11 cellular contexts compared by ENCODE assay signal in the genomic region with DNA sequence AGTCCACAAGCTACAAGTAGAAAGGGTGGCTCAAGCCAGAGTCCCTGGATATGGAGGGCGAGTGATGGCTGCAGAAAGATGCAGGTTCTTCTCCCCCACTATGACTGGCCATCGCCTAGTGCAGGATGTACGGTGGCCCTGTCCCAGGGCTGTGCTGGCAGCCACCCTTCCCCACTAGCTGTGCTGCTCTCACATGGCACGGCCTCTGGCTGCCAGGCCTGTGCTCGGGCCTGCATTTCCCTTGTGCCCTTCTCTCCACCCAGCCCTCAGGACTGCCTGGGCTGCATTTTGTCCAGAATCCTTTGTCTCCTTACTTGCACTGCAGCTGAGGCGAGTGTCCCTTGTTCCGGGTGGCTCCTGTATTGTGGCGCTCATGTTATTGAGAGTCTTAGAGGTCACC. TPM values are rescaled to one million over a fixed set of nuclear protein-coding genes. Genes with fewer than 3 reads are reported as not detected.
A peak's percentile ranks its signal among the peaks of the same experiment; 100 is the strongest.
DNase-seq lines count a peak whose midpoint lies in the region; ATAC-seq, FAIRE-seq and TF ChIP-seq lines count a peak whose summit lies in the region.
"Had no signal": no experiment of that assay in that cellular context is flagged by ENCODE, and none has a peak within 500 bp of the region (broad histone marks: within the 10 kb centered on the region; RNA-seq: fewer than 3 reads in every experiment).

No MANE protein-coding gene starts in this region.

- peak; percentile 12 for DNase-seq in GM10266 (ENCODE audit: extremely low spot score)
- no peak for DNase-seq in ascending aorta (ENCODE audit: low spot score in 2 of 2)
- DNase-seq in left lobe of liver (ENCODE audit: low spot score): no peak
- DNase-seq in thoracic aorta (ENCODE audit: low spot score): no peak
- no peak for DNase-seq in cerebellum (ENCODE audit: low spot score)
- DNase-seq in GM12891 (ENCODE audit: insufficient read length, low spot score): no peak
- DNase-seq: NCI-H187 treated with DMSO at 0.1 percent for 48 hours had no signal

- TF ChIP-seq POLR2A in GM12891 (IDR thresholded peaks at IDR 0.05; ENCODE audit: low read depth, low read length): no peak

- no peaks in the 10 kb centered on the region for H3K36me3 ChIP-seq in ascending aorta
- no peaks in the 10 kb centered on the region for H3K36me3 ChIP-seq in thoracic aorta
- H3K36me3 ChIP-seq: BLaER1 treated with 17β-estradiol and CSF1 and Interleukin-3, amounts not matched to agents 10 nM and 100 nM; HAP-1 had no signal

- H3K4me1 ChIP-seq in ascending aorta (peaks cover 0 to 19% of the 10 kb centered on the region in 2 donors), thoracic aorta (ENCODE audit: control insufficient read depth in 1 of 2, low read depth in 2 of 2) (peaks cover 5 to 31% of the 10 kb centered on the region in 2 donors)

- no peak for FAIRE-seq in GM12891 (lab: Jason Lieb, UNC)

- intact Hi-C loops in ascending aorta (cut with DNase I): loop anchor here (1.0 to 10.0 kb wide), 6 partner anchors 66 to 405 kb away; a partner anchor contains a TSS

- H3K4me3 ChIP-seq in ascending aorta (no peak overlapping the region), thoracic aorta (no peak overlapping the region)
- H3K4me3 ChIP-seq: BLaER1 treated with 17β-estradiol and CSF1 and Interleukin-3, amounts not matched to agents 10 nM and 100 nM; HAP-1 had no signal

- TF ChIP-seq CTCF in GM10266 (IDR thresholded peaks at IDR 0.05; ENCODE audit: control insufficient read depth, insufficient read depth, low read depth, missing control alignments) (no peak), ascending aorta (IDR thresholded peaks at IDR 0.05) (no peak), thoracic aorta (IDR thresholded peaks at IDR 0.05) (no peak)

- peak; percentile 7 for ATAC-seq in left lobe of liver
- ATAC-seq in thoracic aorta (ENCODE audit: insufficient number of reproducible peaks, low FRiP score, low read depth): no peak
- ATAC-seq in HG02938 (IDR thresholded peaks at IDR 0.05; ENCODE audit: unreplicated experiment): no peak

- peak overlapping the region; percentile 97 to 98 for H3K27ac ChIP-seq in ascending aorta
- peak overlapping the region; percentile 35 to 95 for H3K27ac ChIP-seq in thoracic aorta
- H3K27ac ChIP-seq: BLaER1 treated with 17β-estradiol and CSF1 and Interleukin-3, amounts not matched to agents 10 nM and 100 nM had no signal

- H3K27me3 ChIP-seq in ascending aorta (no peaks in the 10 kb centered on the region), thoracic aorta (replicated peaks; ENCODE audit: insufficient read depth) (no peaks in the 10 kb centered on the region)

- H3K9me3 ChIP-seq in ascending aorta (no peaks in the 10 kb centered on the region), thoracic aorta (no peaks in the 10 kb centered on the region)
- H3K9me3 ChIP-seq: BLaER1 treated with 17β-estradiol and CSF1 and Interleukin-3, amounts not matched to agents 10 nM and 100 nM; HAP-1 had no signal

TF ChIP-seq in GM12891, 5 proteins besides CTCF, POLR2A, EP300 and RAD21:
- TF ChIP-seq SPI1 (IDR thresholded peaks at IDR 0.05; ENCODE audit: low read depth, low read length) (no peak), POLR2AphosphoS5 (IDR thresholded peaks at IDR 0.05; ENCODE audit: low read depth, low read length) (no peak), POU2F2 (IDR thresholded peaks at IDR 0.05; ENCODE audit: low read depth, low read length) (no peak), TAF1 (IDR thresholded peaks at IDR 0.05; ENCODE audit: low read depth, low read length) (no peak)

RNA-seq across cellular contexts. Expression of a gene that starts 1.6 kb away (rescaled TPM):
- total RNA-seq in ascending aorta (191 TPM), left lobe of liver (10.0 TPM), thoracic aorta (100 to 1,000 TPM; 246 to 525 TPM), cerebellum (4.6 TPM)
- 0.14 TPM for polyA plus RNA-seq in GM12891 (2012; ENCODE audit: low read depth, missing spikeins)
- total RNA-seq: HT1080 had no signal

RNA-seq across cellular contexts. Expression of a gene that starts 59.2 kb away (rescaled TPM):
- total RNA-seq in ascending aorta (8.5 TPM), left lobe of liver (0.13 TPM), thoracic aorta (1 to 10 TPM; 1.6 to 7.1 TPM), cerebellum (2.2 TPM)
- 0.24 TPM for polyA plus RNA-seq in GM12891 (2012; ENCODE audit: low read depth, missing spikeins)

Comparison
In these comparisons a context has a peak if more than half of its experiments do, and no peak if none do; other contexts are left out.
1. RNA of a gene that starts 1.6 kb away (total RNA-seq): 246 to 525 TPM in thoracic aorta and 191 TPM in ascending aorta (single experiment); 10.0 TPM in left lobe of liver (single experiment) and 4.6 TPM in cerebellum (single experiment); every median in the first group is over 10 times any median in the second.